18 cellular contexts compared by ENCODE assay signal in the genomic region with DNA sequence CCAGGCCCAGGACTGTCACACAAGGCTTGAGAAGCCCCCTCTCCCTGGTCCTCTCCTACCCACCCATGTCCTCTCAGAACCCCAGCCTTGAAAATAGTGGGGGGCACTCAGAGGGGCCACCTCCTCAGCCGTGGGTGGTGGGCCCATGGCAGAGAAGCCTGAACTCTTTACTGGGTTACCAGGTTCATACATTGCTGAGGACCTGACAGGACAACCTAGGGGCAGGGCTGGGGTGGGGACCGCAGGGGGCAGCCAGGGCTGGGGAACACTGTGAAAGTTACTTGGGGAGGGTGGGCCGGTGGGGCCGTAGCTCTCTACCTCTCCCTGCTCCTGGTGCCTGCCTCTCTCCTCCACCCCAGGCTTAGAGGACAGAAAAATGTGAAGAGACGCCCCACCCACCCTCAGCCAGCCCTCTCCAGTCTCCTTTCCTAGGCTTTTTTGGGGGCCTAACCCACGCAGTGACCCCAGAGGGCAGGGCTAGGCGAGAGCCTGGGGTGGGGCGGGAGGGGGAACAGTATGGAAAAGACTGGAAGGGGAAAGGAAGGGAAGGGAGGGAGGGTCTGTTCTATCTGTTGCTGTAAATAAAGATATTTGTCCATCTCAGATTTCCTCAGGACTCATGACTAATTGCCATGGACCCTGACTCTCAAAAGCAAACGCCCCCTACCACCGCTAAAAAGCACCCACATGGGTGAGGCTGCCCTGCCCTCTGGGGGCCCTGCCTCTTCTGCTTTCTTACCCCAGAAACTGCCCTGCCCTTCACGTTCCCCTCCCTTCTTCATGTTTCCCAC. TPM values are rescaled to one million over a fixed set of nuclear protein-coding genes. Genes with fewer than 3 reads are reported as not detected.
DNase-seq lines count a peak whose midpoint lies in the region; ATAC-seq and TF ChIP-seq lines count a peak whose summit lies in the region.
"Had no signal": no experiment of that assay in that cellular context is flagged by ENCODE, and none has a peak within 500 bp of the region (broad histone marks: within the 10 kb centered on the region; RNA-seq: fewer than 3 reads in every experiment).

No MANE protein-coding gene starts in this region.

- H3K9ac ChIP-seq in smooth muscle cell (ENCODE audit: low read depth): no peak overlapping the region
- H3K9ac ChIP-seq: SK-N-SH had no signal

- H3K4me3 ChIP-seq in smooth muscle cell: no peak overlapping the region
- H3K4me3 ChIP-seq: A549; BLaER1 treated with 17β-estradiol and CSF1 and Interleukin-3, amounts not matched to agents 10 nM and 100 nM; Peyer's patch had no signal

- no peak overlapping the region for H2AFZ ChIP-seq in smooth muscle cell (ENCODE audit: low read depth)

- ATAC-seq in SK-N-SH treated with all-trans-retinoic acid at 6 μM for 48 hours (no peak), HG03280 (IDR thresholded peaks at IDR 0.05; ENCODE audit: unreplicated experiment) (no peak)
- ATAC-seq: A549 had no signal

- peaks cover 17% of the 10 kb centered on the region for H3K4me1 ChIP-seq in smooth muscle cell (ENCODE audit: low read depth)
- H3K4me1 ChIP-seq: A549, Peyer's patch had no signal

- H3K4me3 Mint-ChIP-seq in mesothelial cell of epicardium: no peak overlapping the region
- H3K4me3 Mint-ChIP-seq: IgD-negative memory B cell had no signal

- peak overlapping the region; percentile 76 for H3K27ac Mint-ChIP-seq in mesothelial cell of epicardium
- H3K27ac Mint-ChIP-seq: IgD-negative memory B cell had no signal

- TF ChIP-seq CTCF in C4-2B (conservative IDR thresholded peaks at IDR 0.05) (no peak), VCaP (conservative IDR thresholded peaks at IDR 0.05) (no peak), mesothelial cell of epicardium (IDR thresholded peaks at IDR 0.05; ENCODE audit: unreplicated experiment) (no peak), smooth muscle cell (IDR thresholded peaks at IDR 0.05; ENCODE audit: borderline replicate concordance, insufficient read depth, poor library complexity, severe bottlenecking) (no peak)

- peaks cover 46% of the 10 kb centered on the region for H3F3A ChIP-seq in smooth muscle cell (ENCODE audit: low read depth)

- DNase-seq in mesothelial cell of epicardium (ENCODE audit: low spot score in 2 of 2, unreplicated experiment in 2 of 2) (no peak), smooth muscle cell (lab: John Stamatoyannopoulos, UW; ENCODE audit: unreplicated experiment) (no peak), LoVo (ENCODE audit: low spot score) (no peak)
- DNase-seq: H7, Karpas-422, MM.1S, NCI-H1092, NCI-H2081 treated with DMSO at 0.1 percent for 48 hours, SHP77, SK-N-SH had no signal

- H3K4me1 Mint-ChIP-seq in mesothelial cell of epicardium: peaks cover 60% of the 10 kb centered on the region

- WGBS in smooth muscle cell (ENCODE audit: low lambda C conversion rate): 90% methylated on average over 4 of the region's 11 CpGs

- H3K27me3 Mint-ChIP-seq in mesothelial cell of epicardium (ENCODE audit: low read depth): no peaks in the 10 kb centered on the region

- H3K27me3 ChIP-seq in smooth muscle cell (ENCODE audit: low read depth): no peaks in the 10 kb centered on the region
- H3K27me3 ChIP-seq: BLaER1 treated with 17β-estradiol and CSF1 and Interleukin-3, amounts not matched to agents 10 nM and 100 nM; Peyer's patch had no signal

- no peaks in the 10 kb centered on the region for H3K36me3 ChIP-seq in smooth muscle cell (ENCODE audit: low read depth)
- H3K36me3 ChIP-seq: Peyer's patch had no signal

- no peak overlapping the region for H3K4me2 ChIP-seq in smooth muscle cell
- H3K4me2 ChIP-seq: A549, SK-N-SH had no signal

- H3K27ac ChIP-seq in C4-2B (peak overlapping the region; percentile 54), VCaP (peak overlapping the region; percentile 98), smooth muscle cell (ENCODE audit: low read depth) (peak overlapping the region; percentile 19)
- H3K27ac ChIP-seq: A549, Peyer's patch had no signal

- H3K9me3 ChIP-seq in smooth muscle cell (replicated peaks; ENCODE audit: low read depth): no peaks in the 10 kb centered on the region
- H3K9me3 ChIP-seq: A549; BLaER1 treated with 17β-estradiol and CSF1 and Interleukin-3, amounts not matched to agents 10 nM and 100 nM; Peyer's patch; SK-N-SH had no signal

- peaks cover 49% of the 10 kb centered on the region for H4K20me1 ChIP-seq in smooth muscle cell (ENCODE audit: low read depth)

- peaks cover 18% of the 10 kb centered on the region for H3K36me3 Mint-ChIP-seq in mesothelial cell of epicardium
- H3K36me3 Mint-ChIP-seq: IgD-negative memory B cell had no signal

- H3K79me2 ChIP-seq in smooth muscle cell (ENCODE audit: low read depth): no peaks in the 10 kb centered on the region

- no peaks in the 10 kb centered on the region for H3K9me3 Mint-ChIP-seq in mesothelial cell of epicardium
- H3K9me3 Mint-ChIP-seq: IgD-negative memory B cell had no signal

TF ChIP-seq in SK-N-SH treated with all-trans-retinoic acid at 6 μM for 48 hours, 23 proteins besides CTCF, POLR2A, EP300 and RAD21:
- no peak for TF ChIP-seq TCF4 (CRISPR knock-in tag; IDR thresholded peaks at IDR 0.05; ENCODE audit: borderline replicate concordance)
- TF ChIP-seq, protein P1, sequence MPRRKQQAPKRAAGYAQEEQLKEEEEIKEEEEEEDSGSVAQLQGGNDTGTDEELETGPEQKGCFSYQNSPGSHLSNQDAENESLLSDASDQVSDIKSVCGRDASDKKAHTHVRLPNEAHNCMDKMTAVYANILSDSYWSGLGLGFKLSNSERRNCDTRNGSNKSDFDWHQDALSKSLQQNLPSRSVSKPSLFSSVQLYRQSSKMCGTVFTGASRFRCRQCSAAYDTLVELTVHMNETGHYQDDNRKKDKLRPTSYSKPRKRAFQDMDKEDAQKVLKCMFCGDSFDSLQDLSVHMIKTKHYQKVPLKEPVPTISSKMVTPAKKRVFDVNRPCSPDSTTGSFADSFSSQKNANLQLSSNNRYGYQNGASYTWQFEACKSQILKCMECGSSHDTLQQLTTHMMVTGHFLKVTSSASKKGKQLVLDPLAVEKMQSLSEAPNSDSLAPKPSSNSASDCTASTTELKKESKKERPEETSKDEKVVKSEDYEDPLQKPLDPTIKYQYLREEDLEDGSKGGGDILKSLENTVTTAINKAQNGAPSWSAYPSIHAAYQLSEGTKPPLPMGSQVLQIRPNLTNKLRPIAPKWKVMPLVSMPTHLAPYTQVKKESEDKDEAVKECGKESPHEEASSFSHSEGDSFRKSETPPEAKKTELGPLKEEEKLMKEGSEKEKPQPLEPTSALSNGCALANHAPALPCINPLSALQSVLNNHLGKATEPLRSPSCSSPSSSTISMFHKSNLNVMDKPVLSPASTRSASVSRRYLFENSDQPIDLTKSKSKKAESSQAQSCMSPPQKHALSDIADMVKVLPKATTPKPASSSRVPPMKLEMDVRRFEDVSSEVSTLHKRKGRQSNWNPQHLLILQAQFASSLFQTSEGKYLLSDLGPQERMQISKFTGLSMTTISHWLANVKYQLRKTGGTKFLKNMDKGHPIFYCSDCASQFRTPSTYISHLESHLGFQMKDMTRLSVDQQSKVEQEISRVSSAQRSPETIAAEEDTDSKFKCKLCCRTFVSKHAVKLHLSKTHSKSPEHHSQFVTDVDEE (CRISPR knock-in tag; IDR thresholded peaks at IDR 0.05): no peak
- no peak for TF ChIP-seq BACH2 (CRISPR knock-in tag; IDR thresholded peaks at IDR 0.05; ENCODE audit: borderline replicate concordance)
- no peak for TF ChIP-seq CSDC2 (CRISPR knock-in tag; IDR thresholded peaks at IDR 0.05)
- TF ChIP-seq ARNTL (CRISPR knock-in tag; IDR thresholded peaks at IDR 0.05; ENCODE audit: borderline replicate concordance, low read depth): no peak

RNA-seq across cellular contexts. Expression of a gene that starts 15.6 kb away (rescaled TPM):
- total RNA-seq in mesothelial cell of epicardium (146 to 149 TPM (median 148 TPM) in 3 replicates), smooth muscle cell (168 and 172 TPM in 2 replicates)
- 92.9 and 102 TPM in 2 replicates for polyA plus RNA-seq in smooth muscle cell
- polyA plus RNA-seq: IgD-negative memory B cell had no signal

Comparison
In these comparisons a context has a peak if more than half of its experiments do, and no peak if none do; other contexts are left out.
1. H3K27ac ChIP-seq: peak in every context shown above with its lines; median percentile 98 in VCaP; 54 in C4-2B; 19 in smooth muscle cell.